Comparison of ENCODE assay signal across 8 cellular contexts in the genomic region with DNA sequence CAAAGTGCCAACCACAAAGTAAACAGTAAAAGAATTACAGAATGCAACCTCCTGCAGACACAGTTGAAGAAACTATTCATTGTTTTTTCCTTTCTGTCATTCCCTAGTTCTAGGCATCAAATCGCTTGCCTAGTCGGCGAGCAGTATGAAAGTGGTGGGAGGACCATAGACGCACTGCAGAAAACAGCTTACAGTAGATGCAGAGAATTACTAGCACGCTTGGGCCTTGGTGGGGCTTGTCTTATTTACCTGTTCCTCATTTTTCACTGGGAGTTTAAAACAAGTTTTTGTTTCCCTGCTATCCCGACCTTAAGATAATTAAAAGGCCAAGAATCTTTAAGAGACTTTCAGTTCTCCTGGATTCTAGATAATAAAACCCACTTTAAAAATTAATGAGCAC. TPM values are rescaled to one million over a fixed set of nuclear protein-coding genes. Genes with fewer than 3 reads are reported as not detected.
DNase-seq lines count a peak whose midpoint lies in the region; ATAC-seq, FAIRE-seq and TF ChIP-seq lines count a peak whose summit lies in the region.

No MANE protein-coding gene starts in this region.

- POLR2A ChIA-PET in HepG2 (lab: Yijun Ruan, JAX), result no interaction called here

- peak overlapping the region in 1 of 3 experiments; percentile 83; a peak in 3 of 6 replicates for H3K4me3 ChIP-seq in HepG2 (replicated peaks in 1 of 3; ENCODE audit: insufficient read depth in 1 of 3, low read depth in 2 of 3, low read length in 3 of 3)
- H3K4me3 ChIP-seq in right lobe of liver, result no peak overlapping the region
- H3K4me3 ChIP-seq in mesenchymal stem cell (ENCODE audit: insufficient read depth in 1 of 2, low read depth in 1 of 2, low read length in 2 of 2), result peak overlapping the region in 1 of 2 experiments; percentile 96

- H4K8ac ChIP-seq in mesenchymal stem cell (ENCODE audit: low read length), result no peak overlapping the region

- CTCF ChIA-PET in HepG2 (lab: Yijun Ruan, JAX; ENCODE audit: low intra/inter-chr PET ratio, low total read pairs), result no interaction called here

- H3K9me3 ChIP-seq in HepG2 (ENCODE audit: low read length), result no peaks in the 10 kb centered on the region
- no peaks in the 10 kb centered on the region for H3K9me3 ChIP-seq in right lobe of liver
- H3K9me3 ChIP-seq in mesenchymal stem cell (ENCODE audit: control insufficient read depth, low read length), result no peaks in the 10 kb centered on the region

- H2BK5ac ChIP-seq in mesenchymal stem cell (ENCODE audit: low read depth, low read length, poor library complexity, severe bottlenecking), result no peak overlapping the region

- H2BK15ac ChIP-seq in mesenchymal stem cell (ENCODE audit: low read depth, poor library complexity, severe bottlenecking), result no peak overlapping the region

- H2BK12ac ChIP-seq in mesenchymal stem cell (ENCODE audit: low read length in 2 of 2), result no peak overlapping the region

- H3K4me1 Mint-ChIP-seq in activated T-helper 1 cell treated with anti-CD3 and anti-CD28 coated beads, Interleukin-12 subunit alpha, Interleukin-12 subunit beta, Interleukin-2, Interleukin-4 antibody, amounts not matched to agents 30 ng/mL and 10 ng/mL and 1 ng/mL, durations not matched to agents 14 hours and 24 hours and 36 hours (ENCODE audit: low read depth), result peaks cover 54% of the 10 kb centered on the region

- in situ Hi-C loops in HepG2 (cut with HindIII; ENCODE audit: extremely low pct_ligation_motif_present, low pct_unique_long_range_greater_than_20kb), result loop anchor here (10.0 kb wide), 1 partner anchor 187 kb away; no protein-coding TSS in a partner anchor

- no peak overlapping the region for H2AK5ac ChIP-seq in mesenchymal stem cell (ENCODE audit: low read length, severe bottlenecking)

- no peak overlapping the region for H3K14ac ChIP-seq in mesenchymal stem cell (ENCODE audit: low read length in 2 of 2)

- TF ChIP-seq RAD21 in HepG2 (CRISPR knock-in tag; IDR thresholded peaks at IDR 0.05), result no peak

- H3K4me1 ChIP-seq in HepG2 (ENCODE audit: insufficient read depth, low read length) (peaks cover 34% of the 10 kb centered on the region), right lobe of liver (peaks cover 0 to 19% (median 0%) of the 10 kb centered on the region in 4 donors), mesenchymal stem cell (ENCODE audit: control insufficient read depth, insufficient read depth, low read depth, low read length) (peaks cover 2% of the 10 kb centered on the region)

- peak overlapping the region; percentile 99 for H3K4me3 Mint-ChIP-seq in activated T-helper 1 cell treated with anti-CD3 and anti-CD28 coated beads, Interleukin-12 subunit alpha, Interleukin-12 subunit beta, Interleukin-2, Interleukin-4 antibody, amounts not matched to agents 30 ng/mL and 10 ng/mL and 1 ng/mL, durations not matched to agents 14 hours and 24 hours and 36 hours

- TF ChIP-seq POLR2A in HepG2 (IDR thresholded peaks at IDR 0.05; ENCODE audit: insufficient read depth in 1 of 2, low read depth in 2 of 2, low read length in 2 of 2) (no peak), right lobe of liver (IDR thresholded peaks at IDR 0.05) (no peak), GM18505 (IDR thresholded peaks at IDR 0.05; ENCODE audit: borderline replicate concordance, extremely low read depth, insufficient read depth, insufficient read length) (no peak)

- H4K20me1 ChIP-seq in HepG2 (ENCODE audit: insufficient read depth, low read length), result no peaks in the 10 kb centered on the region

- no peaks in the 10 kb centered on the region for H3K79me1 ChIP-seq in mesenchymal stem cell (replicated peaks; ENCODE audit: low read length, poor library complexity, severe bottlenecking)

- H3K79me2 ChIP-seq in HepG2 (ENCODE audit: insufficient read depth, low read length), result peaks cover 20% of the 10 kb centered on the region

- intact Hi-C loops in HepG2 (cut with micrococcal nuclease; ENCODE audit: unreplicated experiment) (no loop called here), right lobe of liver (cut with DNase I) (no loop called here)
- intact Hi-C loops in activated T-helper 1 cell treated with anti-CD3 and anti-CD28 coated beads, Interleukin-12 subunit alpha, Interleukin-12 subunit beta, Interleukin-2, Interleukin-4 antibody, amounts not matched to agents 30 ng/mL and 10 ng/mL and 1 ng/mL, durations not matched to agents 14 hours and 24 hours and 36 hours (cut with micrococcal nuclease), result loop anchor here (2.0 to 10.0 kb wide), 6 partner anchors 15 to 1773 kb away; partner anchors contain the start of genes DCDC1, DNAJC24, ELP4 and IMMP1L

- peaks cover 24% of the 10 kb centered on the region for H3K27me3 Mint-ChIP-seq in activated T-helper 1 cell treated with anti-CD3 and anti-CD28 coated beads, Interleukin-12 subunit alpha, Interleukin-12 subunit beta, Interleukin-2, Interleukin-4 antibody, amounts not matched to agents 30 ng/mL and 10 ng/mL and 1 ng/mL, durations not matched to agents 14 hours and 24 hours and 36 hours (ENCODE audit: insufficient read depth)

- H4K91ac ChIP-seq in mesenchymal stem cell (ENCODE audit: low read length), result no peak overlapping the region

- H3K27me3 ChIP-seq in HepG2 (ENCODE audit: control insufficient read depth in 1 of 2, insufficient read depth in 2 of 2, low read length in 2 of 2) (peaks cover 0 to 11% of the 10 kb centered on the region in 2 experiments; a peak in 1 of 5 replicates), right lobe of liver (no peaks in the 10 kb centered on the region), mesenchymal stem cell (ENCODE audit: control insufficient read depth in 1 of 2, insufficient read depth in 1 of 2, low read length in 2 of 2) (peaks cover 8 to 9% of the 10 kb centered on the region in 2 experiments)

- DNase-seq in HepG2 (ENCODE audit: low spot score) (no peak), right lobe of liver (no peak), mesenchymal stem cell (peak; percentile 21), DMS114 treated with DMSO at 0.1 percent for 48 hours (lab: John Stamatoyannopoulos, UW; ENCODE audit: unreplicated experiment) (no peak), NCI-H2196 treated with DMSO at 0.1 percent for 48 hours (lab: John Stamatoyannopoulos, UW; ENCODE audit: unreplicated experiment) (no peak), NCI-H1694 (lab: John Stamatoyannopoulos, UW) (no peak)
- DNase-seq in activated T-helper 1 cell treated with anti-CD3 and anti-CD28 coated beads, Interleukin-12 subunit alpha, Interleukin-12 subunit beta, Interleukin-2, Interleukin-4 antibody, amounts not matched to agents 30 ng/mL and 10 ng/mL and 1 ng/mL, durations not matched to agents 14 hours and 24 hours and 36 hours (ENCODE audit: low spot score), result no peak

- TF ChIP-seq CTCF in HepG2 (CRISPR knock-in tag; IDR thresholded peaks at IDR 0.05) (no peak), right lobe of liver (IDR thresholded peaks at IDR 0.05) (no peak)

- no peak overlapping the region for H3K23ac ChIP-seq in mesenchymal stem cell (ENCODE audit: low read length in 2 of 2)

- peak overlapping the region; percentile 86 for H3K4me2 ChIP-seq in HepG2 (ENCODE audit: low read depth, low read length)
- no peak overlapping the region for H3K4me2 ChIP-seq in mesenchymal stem cell (ENCODE audit: low read length, poor library complexity, severe bottlenecking)

- no peak overlapping the region for H2BK120ac ChIP-seq in mesenchymal stem cell (ENCODE audit: low read depth, low read length)

- H3K4ac ChIP-seq in mesenchymal stem cell (ENCODE audit: low read depth in 1 of 2, low read length in 2 of 2), result no peak overlapping the region

- ATAC-seq in HepG2 (no peak), right lobe of liver (no peak), GM18505 (IDR thresholded peaks at IDR 0.05; ENCODE audit: unreplicated experiment) (no peak)

- H3K9me3 Mint-ChIP-seq in activated T-helper 1 cell treated with anti-CD3 and anti-CD28 coated beads, Interleukin-12 subunit alpha, Interleukin-12 subunit beta, Interleukin-2, Interleukin-4 antibody, amounts not matched to agents 30 ng/mL and 10 ng/mL and 1 ng/mL, durations not matched to agents 14 hours and 24 hours and 36 hours, result no peaks in the 10 kb centered on the region

- H3K36me3 Mint-ChIP-seq in activated T-helper 1 cell treated with anti-CD3 and anti-CD28 coated beads, Interleukin-12 subunit alpha, Interleukin-12 subunit beta, Interleukin-2, Interleukin-4 antibody, amounts not matched to agents 30 ng/mL and 10 ng/mL and 1 ng/mL, durations not matched to agents 14 hours and 24 hours and 36 hours (ENCODE audit: low read depth), result peaks cover 13% of the 10 kb centered on the region

- TSS peak; percentile 92 for BruUV-seq in HepG2 (replicated peaks; lab: Mats Ljungman, UMichigan)

- no peak overlapping the region for H3K18ac ChIP-seq in mesenchymal stem cell (ENCODE audit: low read depth in 1 of 2, low read length in 2 of 2)

- H3K9ac ChIP-seq in HepG2 (ENCODE audit: insufficient read depth, low read depth, low read length) (no peak overlapping the region), mesenchymal stem cell (ENCODE audit: low read length) (peak overlapping the region; percentile 98)

- no peak for TF ChIP-seq EP300 in HepG2 (IDR thresholded peaks at IDR 0.05; ENCODE audit: low read depth in 2 of 2, low read length in 2 of 2)
- no peak for TF ChIP-seq EP300 in HepG2 (CRISPR knock-in tag; IDR thresholded peaks at IDR 0.05; ENCODE audit: borderline replicate concordance)

- H3K36me3 ChIP-seq in HepG2 (replicated peaks in 1 of 2; ENCODE audit: control insufficient read depth in 1 of 2, insufficient read depth in 2 of 2, low read length in 2 of 2) (no peaks in the 10 kb centered on the region; a peak in 1 of 5 replicates), right lobe of liver (no peaks in the 10 kb centered on the region), mesenchymal stem cell (ENCODE audit: control insufficient read depth in 1 of 2, insufficient read depth in 2 of 2, low read depth in 1 of 2, low read length in 2 of 2) (peaks cover 0 to 5% of the 10 kb centered on the region in 2 experiments)

- WGBS in HepG2 (ENCODE audit: low lambda C conversion rate), result 77% methylated on average over 6 of the region's 6 CpGs
- 70% methylated on average over 6 of the region's 6 CpGs for WGBS in right lobe of liver (ENCODE audit: insufficient coverage, low coverage, low lambda C conversion rate, missing lambda C conversion rate)
- 96% methylated on average over 5 of the region's 6 CpGs for WGBS in mesenchymal stem cell

- H2AFZ ChIP-seq in HepG2 (ENCODE audit: low read length) (no peak overlapping the region), mesenchymal stem cell (ENCODE audit: low read depth, low read length) (no peak overlapping the region)

- no peak overlapping the region for H3K27ac Mint-ChIP-seq in activated T-helper 1 cell treated with anti-CD3 and anti-CD28 coated beads, Interleukin-12 subunit alpha, Interleukin-12 subunit beta, Interleukin-2, Interleukin-4 antibody, amounts not matched to agents 30 ng/mL and 10 ng/mL and 1 ng/mL, durations not matched to agents 14 hours and 24 hours and 36 hours

- no peak for FAIRE-seq in HepG2 (lab: Jason Lieb, UNC)

- no peak overlapping the region for H3K27ac ChIP-seq in HepG2 (ENCODE audit: extremely low read length, insufficient read depth, low read length)
- no peak overlapping the region for H3K27ac ChIP-seq in right lobe of liver
- H3K27ac ChIP-seq in mesenchymal stem cell (ENCODE audit: low read length, poor library complexity, severe bottlenecking), result no peak overlapping the region

RNA-seq across cellular contexts. Expression of gene ARL14EP, which starts 0.7 kb away (rescaled TPM):
- total RNA-seq in HepG2 (2016; rRNA removed; fragmentation: Illumina TruSeq; extraction: Trizol) (15.4 and 21.7 TPM in 2 replicates), right lobe of liver (10 to 100 TPM; 10.3 to 19.3 (median 14.2) TPM)
- 3.4 and 5.8 TPM in 2 replicates for total RNA-seq in HepG2 (2016; cell fraction: cytosol; rRNA removed; fragmentation: Illumina TruSeq; extraction: Trizol; ENCODE audit: low read depth)
- 14.6 and 19.6 TPM in 2 replicates for total RNA-seq in HepG2 (2016; cell fraction: insoluble cytoplasmic fraction; rRNA removed; fragmentation: Illumina TruSeq; extraction: Trizol)
- 7.0 and 8.7 TPM in 2 replicates for total RNA-seq in HepG2 (2016; cell fraction: membrane; rRNA removed; fragmentation: Illumina TruSeq; extraction: Trizol)
- total RNA-seq in HepG2 (2016; cell fraction: nucleus; rRNA removed; fragmentation: Illumina TruSeq; extraction: Trizol), result 22.2 and 25.8 TPM in 2 replicates
- polyA plus RNA-seq in HepG2 (2011; rRNA removed), result 9.8 and 11.4 TPM in 2 replicates
- 3.4 and 5.6 TPM in 2 replicates for polyA plus RNA-seq in HepG2 (2011; cell fraction: cytosol; rRNA removed)
- polyA plus RNA-seq in HepG2 (2011; cell fraction: nucleus; rRNA removed), result 3.6 and 8.6 TPM in 2 replicates
- polyA plus RNA-seq in HepG2 (2012), result 7.5 and 10.8 TPM in 2 replicates
- polyA plus RNA-seq in HepG2 (2016; cell fraction: cytosol; fragmentation: Illumina TruSeq; extraction: Trizol; ENCODE audit: low read depth), result 2.1 and 4.0 TPM in 2 replicates
- 21.9 and 27.8 TPM in 2 replicates for polyA plus RNA-seq in HepG2 (2016; cell fraction: insoluble cytoplasmic fraction; fragmentation: Illumina TruSeq; extraction: Trizol; ENCODE audit: low read depth)
- 3.0 and 3.5 TPM in 2 replicates for polyA plus RNA-seq in HepG2 (2016; cell fraction: membrane; fragmentation: Illumina TruSeq; extraction: Trizol; ENCODE audit: low read depth)
- 25.4 and 27.7 TPM in 2 replicates for polyA plus RNA-seq in HepG2 (2016; cell fraction: nucleus; fragmentation: Illumina TruSeq; extraction: Trizol; ENCODE audit: insufficient read depth, low read depth)
- 2.3 and 7.7 TPM in 2 replicates for polyA minus RNA-seq in HepG2 (2011; rRNA and poly(A)+ RNA removed; ENCODE audit: low replicate concordance)
- 3.9 and 6.4 TPM in 2 replicates for polyA minus RNA-seq in HepG2 (2011; cell fraction: cytosol; rRNA and poly(A)+ RNA removed)
- 23.8 and 28.6 TPM in 2 replicates for polyA minus RNA-seq in HepG2 (2011; cell fraction: nucleus; rRNA and poly(A)+ RNA removed)
- total RNA-seq in activated T-helper 1 cell treated with anti-CD3 and anti-CD28 coated beads, Interleukin-12 subunit alpha, Interleukin-12 subunit beta, Interleukin-2, Interleukin-4 antibody, amounts not matched to agents 30 ng/mL and 10 ng/mL and 1 ng/mL, durations not matched to agents 14 hours and 24 hours and 36 hours, result 47.6 and 48.8 TPM in 2 replicates
- 21.1 TPM for polyA plus RNA-seq in mesenchymal stem cell (2013, experiment 1 of 2)
- polyA plus RNA-seq in mesenchymal stem cell (2013, experiment 2 of 2), result 20.1 TPM
